24 cellular contexts compared by ENCODE assay signal in genomic region chr6:68237205-68237604, GRCh38.
"Had no signal": no experiment of that assay in that cellular context is flagged by ENCODE, and none has a peak within 500 bp of the region (broad histone marks: within the 10 kb centered on the region; RNA-seq: fewer than 3 reads in every experiment).

No MANE protein-coding gene starts in this region.

- ATAC-seq: activated CD8-positive, alpha-beta memory T cell treated with anti-CD3 and anti-CD28 coated beads, Interleukin-2, amount 10 ng/mL, durations not matched to agents 7 days and 5 days; activated naive CD4-positive, alpha-beta T cell treated with anti-CD3 and anti-CD28 coated beads, Interleukin-2, amount 50 U/mL, for 72 hours; activated T-cell treated with anti-CD3 and anti-CD28 coated beads, Interleukin-2, amount 50 U/mL, for 4 hours; body of pancreas; PC-3; T-helper 17 cell; WTC11 had no signal

- H3K9me3 ChIP-seq: ascending aorta, body of pancreas had no signal

- H3K27me3 ChIP-seq: ascending aorta, body of pancreas had no signal

- H3K4me3 ChIP-seq: ascending aorta, body of pancreas had no signal

- H3K27ac ChIP-seq: ascending aorta, body of pancreas had no signal

- DNase-seq: activated CD4-positive, alpha-beta T cell treated with anti-CD3 and anti-CD28 coated beads, Interleukin-2, amount 10 ng/mL, durations not matched to agents 24 days and 14 days; activated CD4-positive, alpha-beta T cell treated with anti-CD3 and anti-CD28 coated beads, Interleukin-2, amount 50 U/mL, for 48 hours; activated CD4-positive, CD25-positive, alpha-beta regulatory T cell treated with anti-CD3 and anti-CD28 coated beads, Interleukin-2, amount 50 U/mL, for 72 hours; activated CD8-positive, alpha-beta memory T cell treated with anti-CD3 and anti-CD28 coated beads, Interleukin-2, amount 10 ng/mL, durations not matched to agents 7 days and 5 days; activated effector memory CD4-positive, alpha-beta T cell treated with anti-CD3 and anti-CD28 coated beads, Interleukin-2, amount 50 U/mL, for 16 hours; activated naive CD4-positive, alpha-beta T cell treated with Interleukin-2 at 50 U/mL for 16 hours; activated naive CD8-positive, alpha-beta T cell treated with anti-CD3 and anti-CD28 coated beads, Interleukin-2, amount 50 U/mL, for 24 hours; activated T-cell treated with anti-CD3 and anti-CD28 coated beads, Interleukin-2, amount 50 U/mL, for 4 hours; amniotic stem cell; body of pancreas; central memory CD4-positive, alpha-beta T cell; KBM-7; NCI-H1092; NCI-H1436; NCI-H1694 treated with DMSO at 0.1 percent for 48 hours; NCI-H2029 treated with DMSO at 0.1 percent for 48 hours; NCI-H69; PC-3; SHP77; T-helper 17 cell; T-helper 9 cell had no signal

- H3K4me1 ChIP-seq: ascending aorta, body of pancreas had no signal

- H3K36me3 ChIP-seq: ascending aorta had no signal
